8 cellular contexts compared by ENCODE assay signal in the genomic region with DNA sequence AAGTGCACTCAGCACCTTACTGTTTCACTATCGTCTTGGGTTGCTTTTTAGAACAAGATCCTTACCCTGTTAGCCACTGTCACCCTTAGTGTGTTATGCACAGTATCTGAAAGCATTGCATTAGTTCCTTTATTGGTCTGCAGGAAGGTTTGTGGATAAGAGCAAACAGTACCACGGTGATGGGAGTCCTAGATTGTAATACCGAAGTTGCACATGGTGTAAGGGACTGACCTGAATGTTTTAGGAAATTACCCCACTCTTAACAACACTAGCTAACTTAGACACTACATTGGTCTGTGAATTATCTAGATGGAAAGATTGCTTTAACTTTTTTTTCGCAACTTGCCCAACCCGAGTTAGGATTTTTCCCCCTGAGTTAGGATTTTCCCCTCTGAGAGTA. TPM values are rescaled to one million over a fixed set of nuclear protein-coding genes. Genes with fewer than 3 reads are reported as not detected.
A peak's percentile ranks its signal among the peaks of the same experiment; 100 is the strongest.
DNase-seq lines count a peak whose midpoint lies in the region; ATAC-seq, FAIRE-seq and TF ChIP-seq lines count a peak whose summit lies in the region.

No MANE protein-coding gene starts in this region.

- no peaks in the 10 kb centered on the region for H3K9me3 ChIP-seq in CD4-positive, alpha-beta T cell (ENCODE audit: control insufficient read depth, low read length)
- no peaks in the 10 kb centered on the region for H3K9me3 ChIP-seq in prostate gland

- FAIRE-seq in HTR-8/SVneo (lab: Jason Lieb, UNC), result no peak

- no peaks in the 10 kb centered on the region for H3K9me3 Mint-ChIP-seq in CD4-positive, alpha-beta T cell
- no peaks in the 10 kb centered on the region for H3K9me3 Mint-ChIP-seq in T-helper 2 cell treated with Interferon-gamma antibody and Interleukin-4, amounts not matched to agents 5 μg/mL and 100 μg/mL, for 36 hours

- CTCF ChIA-PET in CD4-positive, alpha-beta T cell (lab: Charles Lee), result interaction anchor here (0.7 to 2.1 kb wide), 4 partner anchors 16 to 934 kb away, joined by 3 to 12 read pairs (median 4); no protein-coding TSS in a partner anchor

- peak overlapping the region; percentile 98 for H3K27ac ChIP-seq in CD4-positive, alpha-beta T cell (ENCODE audit: low read depth, low read length)
- H3K27ac ChIP-seq in prostate gland, result peak overlapping the region; percentile 91 to 96

- H3K4me3 ChIP-seq in fibroblast of the aortic adventitia (ENCODE audit: low read depth, low read length) (peak overlapping the region; percentile 85), prostate gland (peak overlapping the region; percentile 88 to 89)

- H3K4me1 ChIP-seq in prostate gland (replicated peaks), result peaks cover 9% of the 10 kb centered on the region

- no peak for TF ChIP-seq CTCF in CD4-positive, alpha-beta T cell (IDR thresholded peaks at IDR 0.05)
- TF ChIP-seq CTCF in fibroblast of the aortic adventitia (IDR thresholded peaks at IDR 0.05; ENCODE audit: insufficient read depth, low read length) (no peak), prostate gland (IDR thresholded peaks at IDR 0.05) (no peak), GM13976 (IDR thresholded peaks at IDR 0.05; ENCODE audit: borderline replicate concordance, control extremely low read depth, extremely low read depth, insufficient read depth, missing control alignments) (no peak)

- DNase-seq in CD4-positive, alpha-beta T cell, result no peak
- DNase-seq in HTR-8/SVneo (ENCODE audit: insufficient read length, low spot score) (peak; percentile 17), fibroblast of the aortic adventitia (ENCODE audit: low read depth) (peak; percentile 29), prostate gland (ENCODE audit: low spot score) (no peak), NCI-H1930 (lab: John Stamatoyannopoulos, UW) (no peak), GM13976 (ENCODE audit: low spot score) (no peak)
- peak; percentile 14 for DNase-seq in T-helper 2 cell treated with Interferon-gamma antibody and Interleukin-4, amounts not matched to agents 5 μg/mL and 100 μg/mL, for 36 hours (ENCODE audit: low spot score)

- H3K36me3 Mint-ChIP-seq in CD4-positive, alpha-beta T cell (ENCODE audit: low read depth), result peaks cover 35% of the 10 kb centered on the region
- H3K36me3 Mint-ChIP-seq in T-helper 2 cell treated with Interferon-gamma antibody and Interleukin-4, amounts not matched to agents 5 μg/mL and 100 μg/mL, for 36 hours (ENCODE audit: low read depth), result peaks cover 38% of the 10 kb centered on the region

- intact Hi-C loops in CD4-positive, alpha-beta T cell (cut with DNase I, micrococcal nuclease), result loop anchor here (2.0 to 10.0 kb wide), 8 partner anchors 15 to 1533 kb away; a partner anchor contains a TSS
- intact Hi-C loops in prostate gland (cut with DNase I), result loop anchor here (10.0 kb wide), 3 partner anchors 231 to 611 kb away; no protein-coding TSS in a partner anchor

- WGBS in prostate gland, result 7% methylated on average over 5 of the region's 5 CpGs

- no peak for ATAC-seq in CD4-positive, alpha-beta T cell (ENCODE audit: poor library complexity)
- no peak for ATAC-seq in HG03571 (IDR thresholded peaks at IDR 0.05; ENCODE audit: unreplicated experiment)

- H3K4me1 Mint-ChIP-seq in CD4-positive, alpha-beta T cell (ENCODE audit: low read depth), result peaks cover 46% of the 10 kb centered on the region
- H3K4me1 Mint-ChIP-seq in T-helper 2 cell treated with Interferon-gamma antibody and Interleukin-4, amounts not matched to agents 5 μg/mL and 100 μg/mL, for 36 hours (ENCODE audit: low read depth), result peaks cover 38% of the 10 kb centered on the region

- peak overlapping the region; percentile 96 for H3K27ac Mint-ChIP-seq in CD4-positive, alpha-beta T cell
- H3K27ac Mint-ChIP-seq in T-helper 2 cell treated with Interferon-gamma antibody and Interleukin-4, amounts not matched to agents 5 μg/mL and 100 μg/mL, for 36 hours, result peak overlapping the region; percentile 93

- H3K4me3 Mint-ChIP-seq in CD4-positive, alpha-beta T cell, result peak overlapping the region; percentile 99
- peak overlapping the region; percentile 99 for H3K4me3 Mint-ChIP-seq in T-helper 2 cell treated with Interferon-gamma antibody and Interleukin-4, amounts not matched to agents 5 μg/mL and 100 μg/mL, for 36 hours

- no peaks in the 10 kb centered on the region for H3K27me3 ChIP-seq in CD4-positive, alpha-beta T cell (ENCODE audit: control insufficient read depth, insufficient read depth, low read length)
- H3K27me3 ChIP-seq in prostate gland (replicated peaks; ENCODE audit: insufficient read depth), result no peaks in the 10 kb centered on the region

- in situ Hi-C loops in GM13976 (cut with MboI; ENCODE audit: low sequenced_read_pairs, unreplicated experiment), result no loop called here

- no peak for TF ChIP-seq POLR2A in prostate gland (IDR thresholded peaks at IDR 0.05)

- H3K36me3 ChIP-seq in prostate gland, result no peaks in the 10 kb centered on the region

- H3K27me3 Mint-ChIP-seq in CD4-positive, alpha-beta T cell, result no peaks in the 10 kb centered on the region
- no peaks in the 10 kb centered on the region for H3K27me3 Mint-ChIP-seq in T-helper 2 cell treated with Interferon-gamma antibody and Interleukin-4, amounts not matched to agents 5 μg/mL and 100 μg/mL, for 36 hours (ENCODE audit: low read depth)

- POLR2A ChIA-PET in CD4-positive, alpha-beta T cell (lab: Charles Lee), result interaction anchor here (0.6 to 4.5 kb wide), 13 partner anchors 12 to 320 kb away, joined by 3 to 179 read pairs (median 15); no protein-coding TSS in a partner anchor

RNA-seq across cellular contexts. Expression of a gene that starts 1.3 kb away (rescaled TPM):
- 100 to 1,000 TPM; 111 to 113 TPM for total RNA-seq in CD4-positive, alpha-beta T cell
- total RNA-seq in fibroblast of the aortic adventitia (ENCODE audit: low replicate concordance) (89.3 and 151 TPM in 2 replicates), prostate gland (100 to 1,000 TPM; 106 to 132 TPM)

Comparison
In these comparisons a context has a peak if more than half of its experiments do, and no peak if none do; other contexts are left out.
1. DNase-seq: peak in HTR-8/SVneo (single experiment), T-helper 2 cell treated with Interferon-gamma antibody and Interleukin-4, amounts not matched to agents 5 μg/mL and 100 μg/mL, for 36 hours (single experiment) and fibroblast of the aortic adventitia (single experiment); none in CD4-positive, alpha-beta T cell (0 of 10), prostate gland (single experiment), NCI-H1930 (0 of 2) and GM13976 (single experiment).